ENCODE assay signal across 14 cellular contexts in genomic region chr10:30744124-30744523, GRCh38.
DNase-seq lines count a peak whose midpoint lies in the region; ATAC-seq and TF ChIP-seq lines count a peak whose summit lies in the region.
"Had no signal": no experiment of that assay in that cellular context is flagged by ENCODE, and none has a peak within 500 bp of the region (broad histone marks: within the 10 kb centered on the region; RNA-seq: fewer than 3 reads in every experiment).

No MANE protein-coding gene starts in this region.

- DNase-seq in adipocyte (ENCODE audit: low read depth), result no peak
- peak; percentile 66 for DNase-seq in fibroblast of villous mesenchyme (ENCODE audit: low read depth)
- DNase-seq in sigmoid colon, result no peak
- no peak for DNase-seq in vagina (ENCODE audit: extremely low spot score in 2 of 2)
- DNase-seq in D341Med (ENCODE audit: low spot score), result no peak
- no peak for DNase-seq in OCI-M1 (lab: John Stamatoyannopoulos, UW)
- DNase-seq: AML-193; Caco-2; CD8-positive, alpha-beta memory T cell; DMS53; GF-D8; HFFc6 had no signal

- H3K4me3 ChIP-seq in adipocyte (ENCODE audit: low read length) (no peak overlapping the region), fibroblast of villous mesenchyme (ENCODE audit: low read depth, low read length) (no peak overlapping the region), sigmoid colon (no peak overlapping the region), vagina (no peak overlapping the region)
- H3K4me3 ChIP-seq: BLaER1 had no signal

- ATAC-seq in GM18505 (IDR thresholded peaks at IDR 0.05; ENCODE audit: unreplicated experiment), result no peak

- H3K4me1 ChIP-seq in adipocyte (ENCODE audit: control insufficient read depth, insufficient read depth, low read length) (peaks cover 23% of the 10 kb centered on the region), sigmoid colon (peaks cover 0 to 28% (median 10%) of the 10 kb centered on the region in 4 donors), vagina (no peaks in the 10 kb centered on the region)
- H3K4me1 ChIP-seq: BLaER1, Caco-2 had no signal

- intact Hi-C loops in sigmoid colon (cut with DNase I) (loop anchor here (2.0 to 5.0 kb wide), 3 partner anchors 21 to 918 kb away; no protein-coding TSS in a partner anchor), vagina (cut with DNase I) (no loop called here)

- no peak for TF ChIP-seq CTCF in fibroblast of villous mesenchyme (IDR thresholded peaks at IDR 0.05; ENCODE audit: insufficient read depth, low read depth, low read length)
- TF ChIP-seq CTCF in sigmoid colon (IDR thresholded peaks at IDR 0.05), result no peak
- no peak for TF ChIP-seq CTCF in vagina (IDR thresholded peaks at IDR 0.05)

- H3K27ac ChIP-seq in sigmoid colon (peak overlapping the region in 3 of 4 donors; percentile 53 to 83 (median 79)), vagina (peak overlapping the region; percentile 33)
- H3K27ac ChIP-seq: BLaER1 had no signal

- 84 to 86% methylated on average over 1 of the region's 1 CpG for WGBS in sigmoid colon, 2 donors

- H3K9ac ChIP-seq in adipocyte (ENCODE audit: low read length), result peak overlapping the region; percentile 71
- H3K9ac ChIP-seq: BLaER1 had no signal

- peak in 1 of 4 donors; percentile 44 for TF ChIP-seq EP300 in sigmoid colon (IDR thresholded peaks at IDR 0.05)

- no peaks in the 10 kb centered on the region for H3K27me3 ChIP-seq in adipocyte (replicated peaks; ENCODE audit: control insufficient read depth, insufficient read depth, low read length)
- no peaks in the 10 kb centered on the region for H3K27me3 ChIP-seq in sigmoid colon
- no peaks in the 10 kb centered on the region for H3K27me3 ChIP-seq in vagina
- H3K27me3 ChIP-seq: BLaER1 had no signal

- H3K9me3 ChIP-seq in adipocyte (ENCODE audit: control insufficient read depth, low read length) (no peaks in the 10 kb centered on the region), sigmoid colon (no peaks in the 10 kb centered on the region), vagina (no peaks in the 10 kb centered on the region)
- H3K9me3 ChIP-seq: BLaER1, Caco-2 had no signal

- TF ChIP-seq POLR2A in sigmoid colon (IDR thresholded peaks at IDR 0.05) (no peak), vagina (IDR thresholded peaks at IDR 0.05) (no peak), GM18505 (IDR thresholded peaks at IDR 0.05; ENCODE audit: borderline replicate concordance, extremely low read depth, insufficient read depth, insufficient read length) (no peak)

- H3K36me3 ChIP-seq in adipocyte (ENCODE audit: control insufficient read depth, insufficient read depth, low read length, severe bottlenecking), result no peaks in the 10 kb centered on the region
- no peaks in the 10 kb centered on the region for H3K36me3 ChIP-seq in sigmoid colon
- H3K36me3 ChIP-seq in vagina, result no peaks in the 10 kb centered on the region
- H3K36me3 ChIP-seq: BLaER1 had no signal
